22 cellular contexts compared by ENCODE assay signal in the genomic region with DNA sequence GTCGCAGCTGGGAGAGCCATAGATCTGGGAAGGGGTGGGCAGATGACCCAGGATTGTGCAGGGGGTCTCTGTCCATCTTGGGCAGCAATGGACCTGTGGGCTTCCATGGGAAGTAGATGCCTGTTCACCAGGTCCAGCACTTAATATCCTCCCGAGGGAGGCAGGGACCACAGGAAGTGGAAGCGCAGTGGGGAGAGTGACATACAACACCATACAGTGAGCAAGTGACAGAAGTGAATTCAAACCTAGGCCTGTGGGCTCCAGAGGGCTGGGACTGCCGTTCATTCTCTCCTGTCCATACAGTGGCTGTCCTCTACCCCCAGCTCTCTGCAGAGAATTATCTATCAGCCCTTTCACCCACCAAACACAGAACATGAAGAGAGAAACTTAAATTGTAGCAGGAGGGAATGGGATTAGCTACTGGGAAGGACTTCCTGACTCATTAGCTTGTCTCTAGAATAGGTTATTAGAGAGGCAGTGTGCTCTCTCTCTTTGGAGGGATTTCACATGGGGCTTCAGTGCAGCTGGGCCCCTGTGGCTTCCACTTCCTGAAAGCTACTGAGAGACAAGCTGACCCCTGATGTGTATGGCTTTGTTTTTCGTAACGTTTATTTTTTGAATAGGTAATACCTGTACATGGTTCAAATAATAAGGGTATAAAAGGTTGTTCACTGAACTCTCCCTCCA. TPM values are rescaled to one million over a fixed set of nuclear protein-coding genes. Genes with fewer than 3 reads are reported as not detected.
DNase-seq lines count a peak whose midpoint lies in the region; ATAC-seq, FAIRE-seq and TF ChIP-seq lines count a peak whose summit lies in the region.
"Had no signal": no experiment of that assay in that cellular context is flagged by ENCODE, and none has a peak within 500 bp of the region (broad histone marks: within the 10 kb centered on the region; RNA-seq: fewer than 3 reads in every experiment).

No MANE protein-coding gene starts in this region.

- peak overlapping the region; percentile 45 for H3K4me3 Mint-ChIP-seq in endodermal cell
- peak overlapping the region; percentile 44 for H3K4me3 Mint-ChIP-seq in type B pancreatic cell

- H3K9me3 ChIP-seq in HepG2 (ENCODE audit: low read length) (no peaks in the 10 kb centered on the region), right lobe of liver (no peaks in the 10 kb centered on the region), endodermal cell (ENCODE audit: control insufficient read depth, low read length) (no peaks in the 10 kb centered on the region)
- H3K9me3 ChIP-seq: gastroesophageal sphincter, pancreas, thoracic aorta had no signal

- H3K9ac ChIP-seq in HepG2 (ENCODE audit: insufficient read depth, low read depth, low read length): no peak overlapping the region
- H3K9ac ChIP-seq in endodermal cell (ENCODE audit: extremely low read depth, low read length, poor library complexity, severe bottlenecking): no peak overlapping the region

- H3K4me3 ChIP-seq in HepG2 (replicated peaks in 1 of 3; ENCODE audit: insufficient read depth in 1 of 3, low read depth in 2 of 3, low read length in 3 of 3) (no peak overlapping the region), right lobe of liver (no peak overlapping the region), endodermal cell (ENCODE audit: low read length) (no peak overlapping the region)
- H3K4me3 ChIP-seq: gastroesophageal sphincter had no signal

- CTCF ChIA-PET in HepG2 (lab: Yijun Ruan, JAX; ENCODE audit: low intra/inter-chr PET ratio, low total read pairs): no interaction called here

- intact Hi-C loops in HepG2 (cut with micrococcal nuclease; ENCODE audit: unreplicated experiment) (loop anchor here (10.0 kb wide), 1 partner anchor 54 kb away; no protein-coding TSS in a partner anchor), right lobe of liver (cut with DNase I) (no loop called here)

- H3K27ac ChIP-seq in HepG2 (ENCODE audit: extremely low read length, insufficient read depth, low read length) (no peak overlapping the region), right lobe of liver (no peak overlapping the region), endodermal cell (ENCODE audit: low read depth, low read length) (no peak overlapping the region)
- H3K27ac ChIP-seq: gastroesophageal sphincter, pancreas, thoracic aorta had no signal

- H3K27me3 Mint-ChIP-seq in endodermal cell (ENCODE audit: insufficient read depth) (peaks cover 28% of the 10 kb centered on the region), type B pancreatic cell (peaks cover 94% of the 10 kb centered on the region)

- H3K4me1 ChIP-seq in HepG2 (ENCODE audit: insufficient read depth, low read length) (peaks cover 19% of the 10 kb centered on the region), right lobe of liver (no peaks in the 10 kb centered on the region), endodermal cell (ENCODE audit: control insufficient read depth, insufficient read depth, low read length) (peaks cover 27% of the 10 kb centered on the region)

- no peaks in the 10 kb centered on the region for H3K9me3 Mint-ChIP-seq in endodermal cell
- no peaks in the 10 kb centered on the region for H3K9me3 Mint-ChIP-seq in type B pancreatic cell

- H3K27me3 ChIP-seq in HepG2 (ENCODE audit: control insufficient read depth in 1 of 2, insufficient read depth in 2 of 2, low read length in 2 of 2): peaks cover 3 to 81% of the 10 kb centered on the region in 2 experiments; a peak in 4 of 5 replicates
- H3K27me3 ChIP-seq in right lobe of liver: no peaks in the 10 kb centered on the region
- H3K27me3 ChIP-seq in endodermal cell (ENCODE audit: control insufficient read depth, insufficient read depth, low read length, poor library complexity, severe bottlenecking): peaks cover 7% of the 10 kb centered on the region
- H3K27me3 ChIP-seq: pancreas had no signal

- no peak for TF ChIP-seq POLR2A in HepG2 (IDR thresholded peaks at IDR 0.05; ENCODE audit: insufficient read depth in 1 of 2, low read depth in 2 of 2, low read length in 2 of 2)
- no peak for TF ChIP-seq POLR2A in right lobe of liver (IDR thresholded peaks at IDR 0.05)

- no peak overlapping the region for H2AFZ ChIP-seq in HepG2 (ENCODE audit: low read length)

- TF ChIP-seq CTCF in HepG2 (CRISPR knock-in tag; IDR thresholded peaks at IDR 0.05) (no peak), right lobe of liver (IDR thresholded peaks at IDR 0.05) (no peak), endodermal cell (conservative IDR thresholded peaks at IDR 0.05) (no peak), type B pancreatic cell (conservative IDR thresholded peaks at IDR 0.05) (no peak)

- WGBS in HepG2 (ENCODE audit: low lambda C conversion rate): 43% methylated on average over 6 of the region's 6 CpGs
- 54% methylated on average over 4 of the region's 6 CpGs for WGBS in right lobe of liver (ENCODE audit: insufficient coverage, low coverage, low lambda C conversion rate, missing lambda C conversion rate)
- 63 to 71% methylated on average over 3 to 6 of the region's 6 CpGs for WGBS in endodermal cell (ENCODE audit: insufficient coverage in 1 of 2, insufficient read length in 1 of 2), 2 experiments

- no TSS peak for BruUV-seq in HepG2 (replicated peaks; lab: Mats Ljungman, UMichigan)

- H3K79me2 ChIP-seq in HepG2 (ENCODE audit: insufficient read depth, low read length): no peaks in the 10 kb centered on the region

- TF ChIP-seq RAD21 in HepG2 (CRISPR knock-in tag; IDR thresholded peaks at IDR 0.05): no peak

- H3K27ac Mint-ChIP-seq in endodermal cell (no peak overlapping the region), type B pancreatic cell (no peak overlapping the region)

- ATAC-seq in HepG2 (peak; percentile 47; the same call in 2 of the 3 replicates), right lobe of liver (no peak), HG03108 (IDR thresholded peaks at IDR 0.05; ENCODE audit: unreplicated experiment) (no peak), GM18907 (IDR thresholded peaks at IDR 0.05; ENCODE audit: unreplicated experiment) (no peak)
- ATAC-seq: gastroesophageal sphincter had no signal

- H3K36me3 Mint-ChIP-seq in endodermal cell (ENCODE audit: low read depth) (no peaks in the 10 kb centered on the region), type B pancreatic cell (no peaks in the 10 kb centered on the region)

- H3K36me3 ChIP-seq in HepG2 (replicated peaks in 1 of 2; ENCODE audit: control insufficient read depth in 1 of 2, insufficient read depth in 2 of 2, low read length in 2 of 2) (no peaks in the 10 kb centered on the region), right lobe of liver (no peaks in the 10 kb centered on the region), endodermal cell (ENCODE audit: control insufficient read depth, insufficient read depth, low read length) (no peaks in the 10 kb centered on the region)
- H3K36me3 ChIP-seq: gastroesophageal sphincter, pancreas, thoracic aorta had no signal

- H4K20me1 ChIP-seq in HepG2 (ENCODE audit: insufficient read depth, low read length): no peaks in the 10 kb centered on the region

- TF ChIP-seq EP300 in HepG2 (IDR thresholded peaks at IDR 0.05; ENCODE audit: low read depth in 2 of 2, low read length in 2 of 2) (no peak), HepG2 (CRISPR knock-in tag; IDR thresholded peaks at IDR 0.05; ENCODE audit: borderline replicate concordance) (no peak)

- H3K4me2 ChIP-seq in HepG2 (ENCODE audit: low read depth, low read length): no peak overlapping the region

- in situ Hi-C loops in HepG2 (cut with HindIII; ENCODE audit: extremely low pct_ligation_motif_present, low pct_unique_long_range_greater_than_20kb): no loop called here

- no peak for FAIRE-seq in HepG2 (lab: Jason Lieb, UNC)
- FAIRE-seq: bronchial epithelial cell, pancreas, RCC 7860, TTC549 had no signal

- POLR2A ChIA-PET in HepG2 (lab: Yijun Ruan, JAX): no interaction called here

- H3K4me1 Mint-ChIP-seq in endodermal cell (peaks cover 35% of the 10 kb centered on the region), type B pancreatic cell (ENCODE audit: unreplicated experiment) (peaks cover 16% of the 10 kb centered on the region)

- DNase-seq in HepG2 (ENCODE audit: low spot score) (no peak), right lobe of liver (no peak), NCI-H526 treated with DMSO at 0.1 percent for 48 hours (lab: John Stamatoyannopoulos, UW) (peak; percentile 74), endodermal cell (peak; percentile 83), type B pancreatic cell (ENCODE audit: extremely low spot score, unreplicated experiment) (no peak)
- DNase-seq in activated T-cell treated with anti-CD3 and anti-CD28 coated beads, Interleukin-2, amount 50 U/mL, for 1 hour: no peak
- DNase-seq: activated CD4-positive, alpha-beta T cell treated with anti-CD3 and anti-CD28 coated beads, Interleukin-2, amount 50 U/mL, for 4 hours; activated T-cell treated with anti-CD3 and anti-CD28 coated beads, Interleukin-2, amount 50 U/mL, for 48 hours; left ventricle myocardium superior; NCI-H187; NCI-H446 treated with DMSO at 0.1 percent for 48 hours had no signal

RNA-seq across cellular contexts. Expression of a gene that starts 13.1 kb away (rescaled TPM):
- total RNA-seq in HepG2 (2016; rRNA removed; fragmentation: Illumina TruSeq; extraction: Trizol): not detected in 2 replicates
- total RNA-seq in HepG2 (2016; cell fraction: cytosol; rRNA removed; fragmentation: Illumina TruSeq; extraction: Trizol; ENCODE audit: low read depth): not detected in 2 replicates
- total RNA-seq in HepG2 (2016; cell fraction: insoluble cytoplasmic fraction; rRNA removed; fragmentation: Illumina TruSeq; extraction: Trizol): not detected in 2 replicates
- total RNA-seq in HepG2 (2016; cell fraction: membrane; rRNA removed; fragmentation: Illumina TruSeq; extraction: Trizol): not detected in 2 replicates
- total RNA-seq in HepG2 (2016; cell fraction: nucleus; rRNA removed; fragmentation: Illumina TruSeq; extraction: Trizol): not detected in 2 replicates
- 0.01 TPM in 1 of 2 replicates, not detected in the other for polyA plus RNA-seq in HepG2 (2011; rRNA removed)
- 0.03 TPM in 1 of 2 replicates, not detected in the other for polyA plus RNA-seq in HepG2 (2011; cell fraction: cytosol; rRNA removed)
- polyA plus RNA-seq in HepG2 (2011; cell fraction: nucleus; rRNA removed): 0.26 and 0.52 TPM in 2 replicates
- 0.38 TPM in 1 of 2 replicates, not detected in the other for polyA plus RNA-seq in HepG2 (2012)
- polyA plus RNA-seq in HepG2 (2016; cell fraction: cytosol; fragmentation: Illumina TruSeq; extraction: Trizol; ENCODE audit: low read depth): not detected in 2 replicates
- not detected in 2 replicates for polyA plus RNA-seq in HepG2 (2016; cell fraction: insoluble cytoplasmic fraction; fragmentation: Illumina TruSeq; extraction: Trizol; ENCODE audit: low read depth)
- not detected in 2 replicates for polyA plus RNA-seq in HepG2 (2016; cell fraction: membrane; fragmentation: Illumina TruSeq; extraction: Trizol; ENCODE audit: low read depth)
- polyA plus RNA-seq in HepG2 (2016; cell fraction: nucleus; fragmentation: Illumina TruSeq; extraction: Trizol; ENCODE audit: insufficient read depth, low read depth): not detected in 2 replicates
- not detected in 2 replicates for polyA minus RNA-seq in HepG2 (2011; rRNA and poly(A)+ RNA removed; ENCODE audit: low replicate concordance)
- not detected in 2 replicates for polyA minus RNA-seq in HepG2 (2011; cell fraction: cytosol; rRNA and poly(A)+ RNA removed)
- polyA minus RNA-seq in HepG2 (2011; cell fraction: nucleus; rRNA and poly(A)+ RNA removed): not detected in 2 replicates
- total RNA-seq in right lobe of liver: not detected
- under 1 TPM in 1 of 2 donors, not detected in 1; 0.20 TPM for total RNA-seq in endodermal cell
- 18.6 TPM for polyA plus RNA-seq in endodermal cell (2013, experiment 1 of 2)
- polyA plus RNA-seq in endodermal cell (2013, experiment 2 of 2): 27.2 TPM
- total RNA-seq in type B pancreatic cell (ENCODE audit: low replicate concordance): 6.9 and 11.5 TPM in 2 replicates
- total RNA-seq: bronchial epithelial cell, dermis microvascular lymphatic vessel endothelial cell, left ventricle myocardium superior, smooth muscle cell, thoracic aorta had no signal
- polyA plus RNA-seq: esophagus, smooth muscle cell had no signal

RNA-seq across cellular contexts. Expression of a gene that starts 24.0 kb away (rescaled TPM):
- total RNA-seq in HepG2 (2016; rRNA removed; fragmentation: Illumina TruSeq; extraction: Trizol) (87.3 and 118 TPM in 2 replicates), right lobe of liver (100 to 1,000 TPM; 167 to 322 (median 226) TPM), endodermal cell (1 to 10 TPM; 1.8 to 5.9 TPM), type B pancreatic cell (ENCODE audit: low replicate concordance) (3.1 and 3.8 TPM in 2 replicates)
- total RNA-seq in HepG2 (2016; cell fraction: cytosol; rRNA removed; fragmentation: Illumina TruSeq; extraction: Trizol; ENCODE audit: low read depth): 26.7 and 31.6 TPM in 2 replicates
- 88.1 and 122 TPM in 2 replicates for total RNA-seq in HepG2 (2016; cell fraction: insoluble cytoplasmic fraction; rRNA removed; fragmentation: Illumina TruSeq; extraction: Trizol)
- 58.6 and 66.6 TPM in 2 replicates for total RNA-seq in HepG2 (2016; cell fraction: membrane; rRNA removed; fragmentation: Illumina TruSeq; extraction: Trizol)
- total RNA-seq in HepG2 (2016; cell fraction: nucleus; rRNA removed; fragmentation: Illumina TruSeq; extraction: Trizol): 44.6 and 56.3 TPM in 2 replicates
- 154 and 170 TPM in 2 replicates for polyA plus RNA-seq in HepG2 (2011; rRNA removed)
- polyA plus RNA-seq in HepG2 (2011; cell fraction: cytosol; rRNA removed): 162 and 171 TPM in 2 replicates
- polyA plus RNA-seq in HepG2 (2011; cell fraction: nucleus; rRNA removed): 53.1 and 70.6 TPM in 2 replicates
- 126 and 138 TPM in 2 replicates for polyA plus RNA-seq in HepG2 (2012)
- 27.0 and 31.1 TPM in 2 replicates for polyA plus RNA-seq in HepG2 (2016; cell fraction: cytosol; fragmentation: Illumina TruSeq; extraction: Trizol; ENCODE audit: low read depth)
- 141 and 149 TPM in 2 replicates for polyA plus RNA-seq in HepG2 (2016; cell fraction: insoluble cytoplasmic fraction; fragmentation: Illumina TruSeq; extraction: Trizol; ENCODE audit: low read depth)
- polyA plus RNA-seq in HepG2 (2016; cell fraction: membrane; fragmentation: Illumina TruSeq; extraction: Trizol; ENCODE audit: low read depth): 56.2 and 67.0 TPM in 2 replicates
- 75.2 and 77.3 TPM in 2 replicates for polyA plus RNA-seq in HepG2 (2016; cell fraction: nucleus; fragmentation: Illumina TruSeq; extraction: Trizol; ENCODE audit: insufficient read depth, low read depth)
- polyA minus RNA-seq in HepG2 (2011; rRNA and poly(A)+ RNA removed; ENCODE audit: low replicate concordance): 19.4 and 304 TPM in 2 replicates
- polyA minus RNA-seq in HepG2 (2011; cell fraction: cytosol; rRNA and poly(A)+ RNA removed): 55.4 and 68.2 TPM in 2 replicates
- 58.6 and 76.2 TPM in 2 replicates for polyA minus RNA-seq in HepG2 (2011; cell fraction: nucleus; rRNA and poly(A)+ RNA removed)
- polyA plus RNA-seq in endodermal cell (2013, experiment 1 of 2): 11.1 TPM
- polyA plus RNA-seq in endodermal cell (2013, experiment 2 of 2): 13.9 TPM

Comparison
In these comparisons a context has a peak if more than half of its experiments do, and no peak if none do; other contexts are left out.
1. DNase-seq: peak in NCI-H526 treated with DMSO at 0.1 percent for 48 hours (single experiment) and endodermal cell (single experiment); none in HepG2 (single experiment), right lobe of liver (0 of 3), type B pancreatic cell (single experiment) and activated T-cell treated with anti-CD3 and anti-CD28 coated beads, Interleukin-2, amount 50 U/mL, for 1 hour (single experiment).